1 cellular context compared by ENCODE assay signal in the genomic region with DNA sequence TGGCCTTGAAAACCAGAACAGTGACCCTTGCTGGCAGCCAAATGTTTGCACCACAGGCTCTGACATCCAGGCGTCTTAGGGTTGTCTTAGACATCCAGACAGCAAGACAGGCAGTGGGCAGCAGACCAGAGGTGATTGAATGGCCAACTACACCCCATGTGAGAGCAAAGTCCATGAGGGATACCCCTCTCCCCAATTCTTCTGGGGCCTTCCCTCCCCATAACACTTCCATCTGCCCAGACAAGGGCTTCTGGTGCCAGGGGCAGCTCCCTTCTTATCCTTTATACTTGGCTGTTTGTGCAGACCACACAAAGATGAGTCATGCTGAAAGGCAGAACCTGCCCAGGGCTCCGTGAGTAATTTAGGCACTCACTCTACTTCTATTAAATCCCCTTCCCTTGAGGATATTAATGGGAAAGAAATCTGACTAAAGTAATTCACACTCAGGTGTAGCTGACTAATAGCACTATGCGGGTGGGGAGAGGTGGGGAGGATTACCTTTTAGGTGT.
TF ChIP-seq lines count a peak whose summit lies in the region.

No MANE protein-coding gene starts in this region.

TF ChIP-seq in GM12878, 131 proteins besides CTCF, POLR2A, EP300 and RAD21 (continued from another document):
- TF ChIP-seq, protein P1, sequence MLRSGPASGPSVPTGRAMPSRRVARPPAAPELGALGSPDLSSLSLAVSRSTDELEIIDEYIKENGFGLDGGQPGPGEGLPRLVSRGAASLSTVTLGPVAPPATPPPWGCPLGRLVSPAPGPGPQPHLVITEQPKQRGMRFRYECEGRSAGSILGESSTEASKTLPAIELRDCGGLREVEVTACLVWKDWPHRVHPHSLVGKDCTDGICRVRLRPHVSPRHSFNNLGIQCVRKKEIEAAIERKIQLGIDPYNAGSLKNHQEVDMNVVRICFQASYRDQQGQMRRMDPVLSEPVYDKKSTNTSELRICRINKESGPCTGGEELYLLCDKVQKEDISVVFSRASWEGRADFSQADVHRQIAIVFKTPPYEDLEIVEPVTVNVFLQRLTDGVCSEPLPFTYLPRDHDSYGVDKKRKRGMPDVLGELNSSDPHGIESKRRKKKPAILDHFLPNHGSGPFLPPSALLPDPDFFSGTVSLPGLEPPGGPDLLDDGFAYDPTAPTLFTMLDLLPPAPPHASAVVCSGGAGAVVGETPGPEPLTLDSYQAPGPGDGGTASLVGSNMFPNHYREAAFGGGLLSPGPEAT (IDR thresholded peaks at IDR 0.05; ENCODE audit: low read depth): peak; percentile 49; the same call in 1 of the 2 replicates
- peak; percentile 86 for TF ChIP-seq EED (IDR thresholded peaks at IDR 0.05; ENCODE audit: low read depth)
- TF ChIP-seq SIX5 (IDR thresholded peaks at IDR 0.05; ENCODE audit: low read depth, low read length, severe bottlenecking): no peak
- TF ChIP-seq ZSCAN29 (IDR thresholded peaks at IDR 0.05): no peak
- peak; percentile 40 for TF ChIP-seq MEF2B (IDR thresholded peaks at IDR 0.05; ENCODE audit: partially characterized antibody, poor library complexity, severe bottlenecking)
- no peak for TF ChIP-seq STAT1 (conservative IDR thresholded peaks at IDR 0.05)
- peak; percentile 59 for TF ChIP-seq JUNB (IDR thresholded peaks at IDR 0.05)
- TF ChIP-seq HDAC6 (IDR thresholded peaks at IDR 0.05; ENCODE audit: unreplicated experiment): no peak
